In the genomic region with DNA sequence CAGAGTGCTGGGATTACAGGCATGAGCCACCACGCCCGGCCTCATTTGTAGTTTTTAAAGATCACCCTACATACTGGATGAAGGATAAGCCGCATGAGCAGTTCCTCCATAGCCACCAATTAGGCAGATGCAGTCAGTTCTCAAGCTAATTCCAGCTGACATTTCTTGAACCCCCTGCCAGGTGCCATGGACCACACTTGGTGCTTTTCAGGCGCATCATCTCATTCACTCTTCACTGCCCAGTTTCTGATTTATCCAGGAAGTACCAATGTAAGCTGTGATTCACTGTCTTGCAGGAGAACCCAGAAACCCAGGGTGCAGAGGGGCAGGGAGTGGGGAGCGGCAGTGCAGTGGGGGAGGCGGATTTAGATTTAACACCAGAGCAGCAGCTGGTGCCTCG, we compare ENCODE assay signal across 14 cellular contexts. TPM values are rescaled to one million over a fixed set of nuclear protein-coding genes. Genes with fewer than 3 reads are reported as not detected.
DNase-seq lines count a peak whose midpoint lies in the region; ATAC-seq and TF ChIP-seq lines count a peak whose summit lies in the region.
"Had no signal": no experiment of that assay in that cellular context is flagged by ENCODE, and none has a peak within 500 bp of the region (broad histone marks: within the 10 kb centered on the region; RNA-seq: fewer than 3 reads in every experiment).

No MANE protein-coding gene starts in this region.

- intact Hi-C loops in heart left ventricle (cut with DNase I) = no loop called here
- intact Hi-C loops in Right ventricle myocardium inferior (cut with DNase I) = no loop called here
- intact Hi-C loops in esophagus muscularis mucosa (cut with DNase I) = no loop called here
- intact Hi-C loops in prostate gland (cut with DNase I) = loop anchor here (10.0 kb wide), 1 partner anchor 1574 kb away; a partner anchor contains a TSS
- intact Hi-C loops in upper lobe of right lung (cut with DNase I) = no loop called here

- H3K27ac ChIP-seq in heart left ventricle (peak overlapping the region; percentile 61 to 88 (median 80)), esophagus muscularis mucosa (replicated peaks in 1 of 4) (peak overlapping the region; percentile 83 to 90 (median 85)), prostate gland (peak overlapping the region; percentile 76 to 84), upper lobe of right lung (peak overlapping the region; percentile 71)

- H3K4me3 ChIP-seq in heart left ventricle (no peak overlapping the region), esophagus muscularis mucosa (peak overlapping the region in 3 of 4 donors; percentile 31 to 39 (median 36)), prostate gland (no peak overlapping the region), upper lobe of right lung (no peak overlapping the region)

- DNase-seq in heart left ventricle (no peak), Right ventricle myocardium inferior (ENCODE audit: missing footprints) (no peak), esophagus muscularis mucosa (ENCODE audit: extremely low spot score) (no peak), prostate gland (ENCODE audit: low spot score) (no peak), upper lobe of right lung (no peak)
- DNase-seq: GOT3; NCI-H1436 treated with DMSO at 0.1 percent for 48 hours; NCI-H526; stimulated activated naive CD8-positive, alpha-beta T cell treated with anti-CD3 and anti-CD28 coated beads, Interleukin-15, Interleukin-2, amounts not matched to agents 100 U/mL and 50 U/mL, for 24 hours had no signal

- TF ChIP-seq EP300 in esophagus muscularis mucosa (IDR thresholded peaks at IDR 0.05) = no peak

- 89 to 93% (median 90%) methylated on average over 7 of the region's 7 CpGs for WGBS in heart left ventricle, 4 donors
- WGBS in esophagus muscularis mucosa = 76% methylated on average over 7 of the region's 7 CpGs
- 91% methylated on average over 7 of the region's 7 CpGs for WGBS in prostate gland

- H3K27me3 ChIP-seq in heart left ventricle (no peaks in the 10 kb centered on the region), esophagus muscularis mucosa (no peaks in the 10 kb centered on the region), prostate gland (replicated peaks; ENCODE audit: insufficient read depth) (no peaks in the 10 kb centered on the region), upper lobe of right lung (no peaks in the 10 kb centered on the region)

- ATAC-seq in heart left ventricle = no peak
- ATAC-seq in Right ventricle myocardium inferior = no peak
- no peak for ATAC-seq in upper lobe of right lung
- ATAC-seq in HG03342 (IDR thresholded peaks at IDR 0.05; ENCODE audit: unreplicated experiment) = no peak
- no peak for ATAC-seq in activated CD4-positive, CD25-positive, alpha-beta regulatory T cell treated with anti-CD3 and anti-CD28 coated beads, Interleukin-2, amount 50 U/mL, for 24 hours
- no peak for ATAC-seq in GM18861 (IDR thresholded peaks at IDR 0.05; ENCODE audit: unreplicated experiment)
- ATAC-seq: activated naive CD4-positive, alpha-beta T cell treated with anti-CD3 and anti-CD28 coated beads, Interleukin-2, amount 50 U/mL, for 72 hours; sciatic nerve; stimulated activated naive CD8-positive, alpha-beta T cell treated with anti-CD3 and anti-CD28 coated beads, Interleukin-15, Interleukin-2, amounts not matched to agents 100 U/mL and 50 U/mL, for 24 hours had no signal

- H3K4me1 ChIP-seq in heart left ventricle (peaks cover 9 to 97% (median 72%) of the 10 kb centered on the region in 12 donors), esophagus muscularis mucosa (peaks cover 80 to 100% (median 97%) of the 10 kb centered on the region in 4 donors), prostate gland (replicated peaks) (peaks cover 20% of the 10 kb centered on the region), upper lobe of right lung (peaks cover 65% of the 10 kb centered on the region)

- TF ChIP-seq POLR2A in heart left ventricle (IDR thresholded peaks at IDR 0.05) (no peak), esophagus muscularis mucosa (IDR thresholded peaks at IDR 0.05; ENCODE audit: low read depth) (no peak), prostate gland (IDR thresholded peaks at IDR 0.05) (no peak)

- H3K9me3 ChIP-seq in heart left ventricle (no peaks in the 10 kb centered on the region), esophagus muscularis mucosa (no peaks in the 10 kb centered on the region), prostate gland (no peaks in the 10 kb centered on the region), upper lobe of right lung (no peaks in the 10 kb centered on the region)

- no peak for TF ChIP-seq CTCF in heart left ventricle (IDR thresholded peaks at IDR 0.05)
- TF ChIP-seq CTCF in esophagus muscularis mucosa (IDR thresholded peaks at IDR 0.05) = no peak
- no peak for TF ChIP-seq CTCF in prostate gland (IDR thresholded peaks at IDR 0.05)
- TF ChIP-seq CTCF in upper lobe of right lung (IDR thresholded peaks at IDR 0.05) = no peak

- H3K36me3 ChIP-seq in heart left ventricle (peaks cover 0 to 49% (median 10%) of the 10 kb centered on the region in 9 donors), esophagus muscularis mucosa (peaks cover 0 to 24% (median 9%) of the 10 kb centered on the region in 4 donors), prostate gland (no peaks in the 10 kb centered on the region), upper lobe of right lung (peaks cover 23% of the 10 kb centered on the region)

RNA-seq across cellular contexts. Expression of a gene that starts 56.5 kb away (rescaled TPM):
- total RNA-seq in heart left ventricle = 10 to 100 TPM in 1 of 9 donors, 1 to 10 TPM in 8; 2.2 to 12.3 (median 4.2) TPM
- polyA plus RNA-seq in heart left ventricle = 1 to 10 TPM; 2.0 to 2.2 TPM
- 6.4 TPM for total RNA-seq in Right ventricle myocardium inferior
- 10 to 100 TPM in 3 of 4 donors, 1 to 10 TPM in 1; 9.1 to 12.8 (median 10.6) TPM for total RNA-seq in esophagus muscularis mucosa
- total RNA-seq in prostate gland = 10 to 100 TPM in 1 of 2 donors, 1 to 10 TPM in 1; 7.8 to 13.5 TPM
- total RNA-seq in upper lobe of right lung = 30.3 TPM

Comparison
In these comparisons a context has a peak if more than half of its experiments do, and no peak if none do; other contexts are left out.
1. H3K4me3 ChIP-seq: peak in esophagus muscularis mucosa (3 of 4); none in heart left ventricle (0 of 12), prostate gland (0 of 2) and upper lobe of right lung (single experiment).
2. Peak in every context shown above with its lines, with median percentiles within 50 percentile points of each other: H3K27ac ChIP-seq.